ENCODE assay signal across 24 cellular contexts in the genomic region with DNA sequence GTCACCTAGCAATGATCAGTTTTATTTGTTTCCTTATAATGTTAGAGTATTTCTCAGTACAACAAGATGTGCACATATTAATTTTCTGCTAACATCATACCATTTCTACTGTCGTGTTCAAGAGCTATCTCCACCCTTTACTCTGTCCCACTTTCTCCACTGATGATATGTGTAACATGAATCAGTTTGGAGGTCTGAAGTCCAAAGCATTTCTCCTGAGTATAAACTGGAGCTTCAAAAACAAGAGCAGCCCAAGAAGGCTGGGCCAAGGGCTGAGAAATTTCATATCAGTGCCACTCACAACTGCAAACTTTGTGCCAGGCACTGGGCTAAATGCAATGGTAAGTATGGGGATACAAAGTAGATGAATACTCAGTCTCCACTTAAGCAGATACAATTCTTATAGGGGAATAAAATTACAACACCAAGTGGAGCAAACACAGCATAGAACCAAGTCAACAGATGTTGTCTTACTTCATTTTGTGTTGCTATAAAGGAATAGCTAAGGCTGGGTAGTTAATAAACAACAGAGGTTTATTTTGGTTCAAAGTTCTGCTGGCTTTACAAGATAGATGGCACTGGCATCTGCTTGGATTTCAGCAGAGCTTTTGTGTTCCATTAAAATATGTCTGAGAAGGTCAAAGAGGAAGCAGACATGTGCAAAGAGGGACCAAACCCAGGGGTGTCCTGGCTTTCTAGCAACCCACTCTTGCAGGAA. TPM values are rescaled to one million over a fixed set of nuclear protein-coding genes. Genes with fewer than 3 reads are reported as not detected.
DNase-seq lines count a peak whose midpoint lies in the region; ATAC-seq, FAIRE-seq and TF ChIP-seq lines count a peak whose summit lies in the region.
"Had no signal": no experiment of that assay in that cellular context is flagged by ENCODE, and none has a peak within 500 bp of the region (broad histone marks: within the 10 kb centered on the region; RNA-seq: fewer than 3 reads in every experiment).

No MANE protein-coding gene starts in this region.

- H3K36me3 ChIP-seq in astrocyte (ENCODE audit: insufficient read depth, low read length) (no peaks in the 10 kb centered on the region), mucosa of descending colon (ENCODE audit: low read depth) (no peaks in the 10 kb centered on the region)
- H3K36me3 ChIP-seq: BLaER1 had no signal

- H3K4me3 ChIP-seq in astrocyte (ENCODE audit: insufficient read depth, low read depth, low read length), result no peak overlapping the region
- H3K4me3 ChIP-seq in mucosa of descending colon, result no peak overlapping the region
- H3K4me3 ChIP-seq: BLaER1, GM12878, GM23248 had no signal

- no peaks in the 10 kb centered on the region for H3K9me3 ChIP-seq in astrocyte (ENCODE audit: insufficient read depth, low read depth, low read length)
- H3K9me3 ChIP-seq in mucosa of descending colon, result no peaks in the 10 kb centered on the region
- H3K9me3 ChIP-seq: BLaER1, Caco-2 had no signal

- ATAC-seq in left colon (peak; percentile 70), mucosa of descending colon (peak; percentile 34), HG02973 (IDR thresholded peaks at IDR 0.05; ENCODE audit: unreplicated experiment) (no peak), HG02884 (IDR thresholded peaks at IDR 0.05; ENCODE audit: unreplicated experiment) (no peak), HG03175 (IDR thresholded peaks at IDR 0.05; ENCODE audit: unreplicated experiment) (no peak)
- ATAC-seq: CD8-positive, alpha-beta T cell; GM12878 had no signal

- peaks cover 2% of the 10 kb centered on the region for H3K27me3 Mint-ChIP-seq in astrocyte (ENCODE audit: low read depth, unreplicated experiment)
- H3K27me3 Mint-ChIP-seq: B cell had no signal

- H3K79me2 ChIP-seq in astrocyte (ENCODE audit: insufficient read depth, low read length), result no peaks in the 10 kb centered on the region

- H3K9ac ChIP-seq in astrocyte (ENCODE audit: low read length), result no peak overlapping the region
- H3K9ac ChIP-seq: BLaER1, GM23248 had no signal

- H3K4me1 Mint-ChIP-seq in astrocyte (ENCODE audit: low read depth, unreplicated experiment), result peaks cover 4% of the 10 kb centered on the region

- no peaks in the 10 kb centered on the region for H3K9me3 Mint-ChIP-seq in astrocyte (ENCODE audit: unreplicated experiment)
- H3K9me3 Mint-ChIP-seq: CD8-positive, alpha-beta T cell had no signal

- H3K27ac Mint-ChIP-seq in astrocyte (ENCODE audit: unreplicated experiment), result no peak overlapping the region
- H3K27ac Mint-ChIP-seq: B cell; CD4-positive, CD25-positive, alpha-beta regulatory T cell; CD8-positive, alpha-beta T cell had no signal

- H4K20me1 ChIP-seq in astrocyte (ENCODE audit: insufficient read depth, low read length), result no peaks in the 10 kb centered on the region
- H4K20me1 ChIP-seq: BLaER1 had no signal

- no peak overlapping the region for H2AFZ ChIP-seq in astrocyte (ENCODE audit: low read depth, low read length)
- H2AFZ ChIP-seq: GM23248 had no signal

- intact Hi-C loops in left colon (cut with DNase I, micrococcal nuclease) (no loop called here), mucosa of descending colon (cut with DNase I, micrococcal nuclease) (no loop called here)

- no peak overlapping the region for H3K4me2 ChIP-seq in astrocyte (ENCODE audit: low read length)

- DNase-seq in astrocyte (ENCODE audit: low read depth), result no peak
- no peak for DNase-seq in left colon
- no peak for DNase-seq in mucosa of descending colon
- DNase-seq: Caco-2; CD4-positive, CD25-positive, alpha-beta regulatory T cell; CD8-positive, alpha-beta T cell; DMS153; DMS79; EL; GDM1; GM23248; H7; HCEC 1CT had no signal

- H3K27ac ChIP-seq in astrocyte (ENCODE audit: low read depth, low read length), result no peak overlapping the region
- H3K27ac ChIP-seq: BLaER1, C4-2B, GM23248 had no signal

- no peak overlapping the region for H3K4me3 Mint-ChIP-seq in astrocyte (ENCODE audit: unreplicated experiment)
- H3K4me3 Mint-ChIP-seq: B cell; CD4-positive, CD25-positive, alpha-beta regulatory T cell; CD8-positive, alpha-beta T cell had no signal

- H3K36me3 Mint-ChIP-seq in astrocyte (ENCODE audit: low read depth, unreplicated experiment), result no peaks in the 10 kb centered on the region
- H3K36me3 Mint-ChIP-seq: CD4-positive, CD25-positive, alpha-beta regulatory T cell; CD8-positive, alpha-beta T cell had no signal

- H3K27me3 ChIP-seq in astrocyte (ENCODE audit: insufficient read depth, low read length), result no peaks in the 10 kb centered on the region

- peak; percentile 64 for FAIRE-seq in astrocyte (lab: Jason Lieb, UNC)
- FAIRE-seq: GM12878, GM19239, H1 had no signal

- TF ChIP-seq CTCF in astrocyte (IDR thresholded peaks at IDR 0.05; ENCODE audit: insufficient read depth, low read depth, low read length) (no peak), mucosa of descending colon (IDR thresholded peaks at IDR 0.05) (no peak)

- peaks cover 4% of the 10 kb centered on the region for H3K4me1 ChIP-seq in astrocyte (ENCODE audit: insufficient read depth, low read length)
- H3K4me1 ChIP-seq in mucosa of descending colon (ENCODE audit: low read depth), result no peaks in the 10 kb centered on the region

RNA-seq across cellular contexts. Expression of gene AMELX, which starts 44.2 kb away (rescaled TPM):
- total RNA-seq in astrocyte, result not detected in 2 replicates
- not detected for total RNA-seq in left colon
- total RNA-seq in mucosa of descending colon, result not detected
- total RNA-seq: A172; A673; B cell; Caco-2; CD4-positive, CD25-positive, alpha-beta regulatory T cell; CD8-positive, alpha-beta T cell; GM12878; GM23248; H1; H7 had no signal

Comparison
In these comparisons a context has a peak if more than half of its experiments do, and no peak if none do; other contexts are left out.
1. ATAC-seq: peak in left colon (single experiment) and mucosa of descending colon (single experiment); none in HG02973 (single experiment), HG02884 (single experiment) and HG03175 (single experiment).